Comparison of ENCODE assay signal across 7 cellular contexts in the genomic region with DNA sequence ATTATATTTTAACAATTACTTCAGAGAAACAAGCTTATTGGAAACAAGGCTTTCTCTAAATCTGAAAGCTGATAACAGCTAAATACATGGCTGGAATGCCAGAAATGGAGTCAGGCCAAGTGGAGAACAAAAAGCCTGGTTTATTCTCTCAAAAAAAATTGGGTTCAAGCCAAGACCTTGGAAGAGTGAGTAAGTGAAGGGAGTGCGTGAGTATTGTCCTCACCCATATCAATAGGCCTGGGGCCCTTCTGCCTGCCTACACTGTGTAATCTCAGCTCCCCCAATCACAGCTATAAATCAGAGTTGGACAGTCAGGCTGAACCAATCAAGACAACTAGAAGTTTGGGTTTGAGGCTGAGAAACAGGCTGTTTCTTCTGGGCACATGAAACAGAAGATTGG. TPM values are rescaled to one million over a fixed set of nuclear protein-coding genes. Genes with fewer than 3 reads are reported as not detected.
A peak's percentile ranks its signal among the peaks of the same experiment; 100 is the strongest.
DNase-seq lines count a peak whose midpoint lies in the region; ATAC-seq and TF ChIP-seq lines count a peak whose summit lies in the region.

No MANE protein-coding gene starts in this region.

- POLR2A ChIA-PET in HCT116 (lab: Charles Lee) = interaction anchor here (1.2 kb wide), 1 partner anchor 93 kb away, joined by 6 read pairs; no protein-coding TSS in a partner anchor
- POLR2A ChIA-PET in PC-9 (lab: Charles Lee; ENCODE audit: unreplicated experiment) = interaction anchor here (0.6 kb wide), 1 partner anchor 302 kb away, joined by 7 read pairs; no protein-coding TSS in a partner anchor

- H3K9me2 ChIP-seq in HCT116 (ENCODE audit: insufficient read depth) (no peaks in the 10 kb centered on the region), PC-9 (ENCODE audit: insufficient read depth) (no peaks in the 10 kb centered on the region)

- intact Hi-C loops in HCT116 (cut with micrococcal nuclease) = no loop called here
- intact Hi-C loops in PC-9 (cut with micrococcal nuclease; ENCODE audit: unreplicated experiment) = no loop called here

- H4K20me1 ChIP-seq in HCT116 (ENCODE audit: insufficient read depth) (peaks cover 4% of the 10 kb centered on the region; the same call in 1 of the 2 replicates), PC-9 (ENCODE audit: insufficient read depth) (no peaks in the 10 kb centered on the region)

- H3K79me2 ChIP-seq in HCT116 (ENCODE audit: insufficient read depth, low read length) = peaks cover 86% of the 10 kb centered on the region
- H3K79me2 ChIP-seq in PC-9 (ENCODE audit: low read depth) = peaks cover 92% of the 10 kb centered on the region

- no peak overlapping the region for H2AFZ ChIP-seq in HCT116 (ENCODE audit: low read depth, low read length, poor library complexity, severe bottlenecking)
- H2AFZ ChIP-seq in PC-9 = no peak overlapping the region

- DNase-seq in HCT116 (ENCODE audit: low read depth, low spot score) (peak; percentile 79), PC-9 (peak; percentile 54 to 79), myocyte (ENCODE audit: low read depth) (peak; percentile 77), GM13977 (ENCODE audit: low spot score) (no peak), WERI-Rb-1 (no peak)

- CTCF ChIA-PET in HCT116 (lab: Charles Lee) (interaction anchor here (0.6 to 2.5 kb wide), 8 partner anchors 10 to 499 kb away, joined by 3 to 11 read pairs (median 4); no protein-coding TSS in a partner anchor), PC-9 (lab: Charles Lee) (interaction anchor here (0.7 kb wide), 2 partner anchors 15 to 378 kb away, joined by 3 read pairs; no protein-coding TSS in a partner anchor)

- H3K9ac ChIP-seq in HCT116 (ENCODE audit: low read length) (peak overlapping the region; percentile 46), endocrine pancreas (ENCODE audit: control insufficient read depth, insufficient read depth, low read length) (no peak overlapping the region)

- in situ Hi-C loops in GM13977 (cut with MboI; ENCODE audit: low pct_unique_long_range_greater_than_20kb, low sequenced_read_pairs, unreplicated experiment) = no loop called here

- H3K4me3 ChIP-seq in HCT116 (replicated peaks in 1 of 2; ENCODE audit: low read depth in 1 of 2, low read length in 2 of 2) (peak overlapping the region in 1 of 2 experiments; percentile 31; a peak in 2 of 4 replicates), PC-9 (no peak overlapping the region), endocrine pancreas (ENCODE audit: control insufficient read depth, insufficient read depth, low read length) (peak overlapping the region; percentile 66), WERI-Rb-1 (ENCODE audit: low read depth, low read length) (no peak overlapping the region)

- peaks cover 2 to 14% of the 10 kb centered on the region in 2 experiments; a peak in 3 of 4 replicates for H3K36me3 ChIP-seq in HCT116 (ENCODE audit: control insufficient read depth in 1 of 2, insufficient read depth in 2 of 2, low read length in 2 of 2)
- H3K36me3 ChIP-seq in PC-9 (ENCODE audit: low read depth) = peaks cover 42% of the 10 kb centered on the region
- H3K36me3 ChIP-seq in endocrine pancreas (ENCODE audit: control insufficient read depth, insufficient read depth, low read length) = no peaks in the 10 kb centered on the region
- peaks cover 15% of the 10 kb centered on the region for H3K36me3 ChIP-seq in WERI-Rb-1

- ATAC-seq in HCT116 (peak; percentile 94), GM18867 (IDR thresholded peaks at IDR 0.05; ENCODE audit: unreplicated experiment) (no peak)

- H3K4me1 ChIP-seq in HCT116 (ENCODE audit: control insufficient read depth in 1 of 2, insufficient read depth in 2 of 2, low read length in 2 of 2) (peaks cover 25 to 35% of the 10 kb centered on the region in 2 experiments), PC-9 (replicated peaks; ENCODE audit: insufficient read depth) (peaks cover 18% of the 10 kb centered on the region), endocrine pancreas (ENCODE audit: control insufficient read depth, insufficient read depth, low read length) (peaks cover 18% of the 10 kb centered on the region)

- BruUV-seq in HCT116 (replicated peaks; lab: Mats Ljungman, UMichigan) = no TSS peak
- no TSS peak for BruUV-seq in PC-9 (replicated peaks; lab: Mats Ljungman, UMichigan)

- H3K4me2 ChIP-seq in HCT116 (ENCODE audit: low read length) (peak overlapping the region; percentile 77), PC-9 (peak overlapping the region; percentile 5; the same call in 1 of the 2 replicates)

- H3K27me3 ChIP-seq in HCT116 (ENCODE audit: insufficient read depth, low read length) (no peaks in the 10 kb centered on the region), PC-9 (ENCODE audit: insufficient read depth, low read depth) (no peaks in the 10 kb centered on the region), endocrine pancreas (ENCODE audit: control insufficient read depth, insufficient read depth, low read length) (no peaks in the 10 kb centered on the region), WERI-Rb-1 (ENCODE audit: insufficient read depth, low read depth, severe bottlenecking) (no peaks in the 10 kb centered on the region)

- no peak for TF ChIP-seq CTCF in HCT116 (IDR thresholded peaks at IDR 0.05 in 2 of 3, conservative IDR thresholded peaks at IDR 0.05 in 1 of 3; ENCODE audit: borderline replicate concordance in 1 of 3, insufficient read depth in 1 of 3, low read depth in 2 of 3, low read length in 2 of 3)
- TF ChIP-seq CTCF in PC-9 (conservative IDR thresholded peaks at IDR 0.05) = no peak
- no peak for TF ChIP-seq CTCF in GM13977 (IDR thresholded peaks at IDR 0.05; ENCODE audit: extremely low read depth, insufficient read depth, missing control alignments)
- no peak for TF ChIP-seq CTCF in WERI-Rb-1 (IDR thresholded peaks at IDR 0.05; ENCODE audit: low read depth, low read length)

- H3K27ac ChIP-seq in HCT116 (ENCODE audit: low read depth, low read length) = peak overlapping the region; percentile 45
- H3K27ac ChIP-seq in PC-9 = peak overlapping the region; percentile 21
- H3K27ac ChIP-seq in WERI-Rb-1 = no peak overlapping the region

- no peak for TF ChIP-seq POLR2A in HCT116 (IDR thresholded peaks at IDR 0.05; ENCODE audit: borderline replicate concordance, extremely low read depth, insufficient read depth, insufficient read length)

- peaks cover 18% of the 10 kb centered on the region for H3F3A ChIP-seq in PC-9 (ENCODE audit: insufficient read depth, low read depth)

- RAD21 ChIA-PET in HCT116 (lab: Charles Lee; ENCODE audit: low non-redundant PET in 1 of 2, low total read pairs in 2 of 2, uncharacterized antibody in 2 of 2, unreplicated experiment in 2 of 2) = interaction anchor here in 1 of 2 experiments (1.6 kb wide), 1 partner anchor 373 kb away, joined by 3 read pairs; no protein-coding TSS in a partner anchor

- TF ChIP-seq RAD21 in HCT116 (IDR thresholded peaks at IDR 0.05; ENCODE audit: low read depth) = no peak

- H3K9me3 ChIP-seq in HCT116 (ENCODE audit: control insufficient read depth in 1 of 2, insufficient read depth in 1 of 2, low read depth in 1 of 2, low read length in 2 of 2) = no peaks in the 10 kb centered on the region
- H3K9me3 ChIP-seq in PC-9 (ENCODE audit: insufficient read depth, low read depth) = no peaks in the 10 kb centered on the region
- no peaks in the 10 kb centered on the region for H3K9me3 ChIP-seq in endocrine pancreas (ENCODE audit: control insufficient read depth, low read length)
- no peaks in the 10 kb centered on the region for H3K9me3 ChIP-seq in WERI-Rb-1 (ENCODE audit: severe bottlenecking)

TF ChIP-seq in HCT116, 20 proteins besides CTCF, POLR2A, EP300 and RAD21 (continues in another document):
- TF ChIP-seq SIN3A (IDR thresholded peaks at IDR 0.05; ENCODE audit: low read depth) (no peak), ZFX (IDR thresholded peaks at IDR 0.05) (no peak), CEBPB (IDR thresholded peaks at IDR 0.05; ENCODE audit: low read depth) (no peak), ZNF274 (IDR thresholded peaks at IDR 0.05; ENCODE audit: low read depth, low read length) (no peak), YY1 (IDR thresholded peaks at IDR 0.05; ENCODE audit: extremely low read depth, insufficient replicate concordance, low read depth, low read length) (no peak), JUND (IDR thresholded peaks at IDR 0.05) (peak; percentile 41), FOSL1 (IDR thresholded peaks at IDR 0.05; ENCODE audit: low read depth) (peak; percentile 32; the same call in 1 of the 2 replicates), EGR1 (IDR thresholded peaks at IDR 0.05; ENCODE audit: low read depth) (no peak), SP1 (IDR thresholded peaks at IDR 0.05; ENCODE audit: low read depth) (peak; percentile 37; the same call in 1 of the 2 replicates)
- TF ChIP-seq, protein P1, sequence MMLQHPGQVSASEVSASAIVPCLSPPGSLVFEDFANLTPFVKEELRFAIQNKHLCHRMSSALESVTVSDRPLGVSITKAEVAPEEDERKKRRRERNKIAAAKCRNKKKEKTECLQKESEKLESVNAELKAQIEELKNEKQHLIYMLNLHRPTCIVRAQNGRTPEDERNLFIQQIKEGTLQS (IDR thresholded peaks at IDR 0.05) = no peak
- TF ChIP-seq, protein P2, sequence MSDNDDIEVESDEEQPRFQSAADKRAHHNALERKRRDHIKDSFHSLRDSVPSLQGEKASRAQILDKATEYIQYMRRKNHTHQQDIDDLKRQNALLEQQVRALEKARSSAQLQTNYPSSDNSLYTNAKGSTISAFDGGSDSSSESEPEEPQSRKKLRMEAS (IDR thresholded peaks at IDR 0.05) = peak; percentile 19; the same call in 1 of the 2 replicates

RNA-seq across cellular contexts. Expression of a gene that starts 7.4 kb away (rescaled TPM):
- total RNA-seq in HCT116 (2021; ENCODE audit: unreplicated experiment) (23.4 TPM), PC-9 (2021) (13.6 and 16.6 TPM in 2 replicates), myocyte (19.1 and 21.2 TPM in 2 replicates)
- polyA plus RNA-seq in HCT116 (2012) = 13.0 and 18.6 TPM in 2 replicates
- 11.9 TPM for polyA plus RNA-seq in myocyte (2012)

RNA-seq across cellular contexts. Expression of a gene that starts 7.4 kb away (rescaled TPM):
- total RNA-seq in HCT116 (2021; ENCODE audit: unreplicated experiment) (14.5 TPM), PC-9 (2021) (8.2 and 9.7 TPM in 2 replicates), myocyte (6.2 and 9.4 TPM in 2 replicates)
- 3.8 and 7.6 TPM in 2 replicates for polyA plus RNA-seq in HCT116 (2012)
- polyA plus RNA-seq in myocyte (2012) = 2.1 TPM

RNA-seq across cellular contexts. Expression of a gene that starts 37.6 kb away (rescaled TPM):
- total RNA-seq in HCT116 (2021; ENCODE audit: unreplicated experiment) (1.2 TPM), PC-9 (2021) (17.7 and 22.6 TPM in 2 replicates), myocyte (20.5 and 26.9 TPM in 2 replicates)
- polyA plus RNA-seq in HCT116 (2012) = 0.44 and 0.85 TPM in 2 replicates
- 20.8 TPM for polyA plus RNA-seq in myocyte (2012)

Comparison
In these comparisons a context has a peak if more than half of its experiments do, and no peak if none do; other contexts are left out.
1. DNase-seq: peak in HCT116 (single experiment), PC-9 (2 of 2) and myocyte (single experiment); none in GM13977 (single experiment) and WERI-Rb-1 (single experiment).